ENCODE assay signal across 31 cellular contexts in the genomic region with DNA sequence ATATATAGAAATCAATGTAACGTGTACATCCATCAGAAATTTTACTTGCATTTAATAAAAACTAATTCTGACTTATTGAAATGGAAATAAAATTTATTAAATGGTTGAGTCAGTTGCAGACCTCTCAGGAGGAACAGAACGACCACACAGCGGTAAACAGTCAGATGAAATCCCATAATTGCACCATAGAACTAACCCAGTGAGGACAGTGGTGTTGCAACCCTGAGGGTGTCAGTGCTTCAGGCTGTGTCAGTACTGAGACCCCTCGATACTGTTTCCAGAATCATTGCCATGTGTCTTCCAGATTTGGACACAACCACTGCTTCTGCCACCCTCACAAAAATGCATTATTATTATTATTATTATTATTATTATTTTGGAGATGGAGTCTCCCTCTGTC. TPM values are rescaled to one million over a fixed set of nuclear protein-coding genes. Genes with fewer than 3 reads are reported as not detected.
"Had no signal": no experiment of that assay in that cellular context is flagged by ENCODE, and none has a peak within 500 bp of the region (broad histone marks: within the 10 kb centered on the region; RNA-seq: fewer than 3 reads in every experiment).

No MANE protein-coding gene starts in this region.

- H3K9me3 ChIP-seq: esophagus muscularis mucosa, heart left ventricle, pancreas, prostate gland, thoracic aorta, uterus had no signal

- DNase-seq: activated CD4-positive, alpha-beta T cell treated with anti-CD3 and anti-CD28 coated beads for 36 hours; activated CD4-positive, CD25-positive, alpha-beta regulatory T cell; activated effector memory CD4-positive, alpha-beta T cell treated with Interleukin-2 at 50 U/mL for 16 hours; activated naive CD4-positive, alpha-beta T cell treated with Interleukin-2 at 50 U/mL for 16 hours; activated T-cell treated with anti-CD3 and anti-CD28 coated beads for 4 hours; anterior cingulate cortex; foreskin keratinocyte; heart left ventricle; hypothalamus; immature natural killer cell; kidney; naive thymus-derived CD8-positive, alpha-beta T cell; nucleus accumbens; pancreas; retina; stimulated activated CD4-positive, alpha-beta T cell treated with anti-CD3 and anti-CD28 coated beads, Interleukin-12 subunit alpha, Interleukin-12 subunit beta, amount 100 ng/mL, for 4 hours; stimulated activated CD4-positive, alpha-beta T cell treated with anti-CD3 and anti-CD28 coated beads, Interleukin-4, amount 100 ng/mL, for 1 hour; uterus had no signal

- H3K27ac ChIP-seq: esophagus muscularis mucosa, foreskin keratinocyte, heart left ventricle, pancreas, prostate gland, skin epidermis, thoracic aorta, uterus had no signal

- H3K4me3 ChIP-seq: esophagus muscularis mucosa, heart left ventricle, pancreas, prostate gland, skin epidermis, thoracic aorta, uterus had no signal

- H3K4me1 Mint-ChIP-seq: activated CD4-positive, alpha-beta T cell treated with anti-CD3 and anti-CD28 coated beads for 36 hours; central memory CD8-positive, alpha-beta T cell; immature natural killer cell; stimulated activated effector memory CD8-positive, alpha-beta T cell treated with anti-CD3 and anti-CD28 coated beads, Interleukin-12 subunit alpha, Interleukin-12 subunit beta, amount 100 ng/mL, for 72 hours had no signal

- H3K36me3 ChIP-seq: esophagus muscularis mucosa, heart left ventricle, pancreas, prostate gland, thoracic aorta, uterus had no signal

- H3K36me3 Mint-ChIP-seq: activated naive CD8-positive, alpha-beta T cell; immature natural killer cell; memory B cell; naive thymus-derived CD8-positive, alpha-beta T cell; stimulated activated effector memory CD8-positive, alpha-beta T cell treated with anti-CD3 and anti-CD28 coated beads, Interleukin-12 subunit alpha, Interleukin-12 subunit beta, amount 100 ng/mL, for 72 hours had no signal

- H3K27me3 Mint-ChIP-seq: dendritic cell treated with granulocyte-macrophage colony-stimulating factor and Interleukin-4, amounts not matched to agents 40 ng/mL and 50 ng/mL, for 4 days had no signal

- H3K4me3 Mint-ChIP-seq: activated CD4-positive, alpha-beta T cell treated with anti-CD3 and anti-CD28 coated beads for 36 hours; activated naive CD8-positive, alpha-beta T cell; central memory CD8-positive, alpha-beta T cell; dendritic cell treated with granulocyte-macrophage colony-stimulating factor and Interleukin-4, amounts not matched to agents 40 ng/mL and 50 ng/mL, for 4 days; immature natural killer cell; memory B cell; naive thymus-derived CD8-positive, alpha-beta T cell; neural crest cell; stimulated activated effector memory CD8-positive, alpha-beta T cell treated with anti-CD3 and anti-CD28 coated beads, Interleukin-12 subunit alpha, Interleukin-12 subunit beta, amount 100 ng/mL, for 72 hours; stimulated activated naive CD8-positive, alpha-beta T cell treated with anti-CD3 and anti-CD28 coated beads, Interleukin-15, Interleukin-2, amounts not matched to agents 100 ng/mL and 50 ng/mL, for 24 hours had no signal

- H3K27me3 ChIP-seq: foreskin keratinocyte, pancreas, uterus had no signal

- H3K27ac Mint-ChIP-seq: activated CD4-positive, alpha-beta T cell treated with anti-CD3 and anti-CD28 coated beads for 36 hours; activated naive CD8-positive, alpha-beta T cell; dendritic cell treated with granulocyte-macrophage colony-stimulating factor and Interleukin-4, amounts not matched to agents 40 ng/mL and 50 ng/mL, for 4 days; immature natural killer cell; memory B cell; naive thymus-derived CD8-positive, alpha-beta T cell; stimulated activated effector memory CD8-positive, alpha-beta T cell treated with anti-CD3 and anti-CD28 coated beads, Interleukin-12 subunit alpha, Interleukin-12 subunit beta, amount 100 ng/mL, for 72 hours; stimulated activated naive CD8-positive, alpha-beta T cell treated with anti-CD3 and anti-CD28 coated beads, Interleukin-15, Interleukin-2, amounts not matched to agents 100 ng/mL and 50 ng/mL, for 24 hours had no signal

- H3K4me1 ChIP-seq: esophagus muscularis mucosa, foreskin keratinocyte, heart left ventricle, pancreas, prostate gland, uterus had no signal

- H3K9me3 Mint-ChIP-seq: central memory CD8-positive, alpha-beta T cell; dendritic cell treated with granulocyte-macrophage colony-stimulating factor and Interleukin-4, amounts not matched to agents 40 ng/mL and 50 ng/mL, for 4 days; immature natural killer cell; memory B cell; naive thymus-derived CD8-positive, alpha-beta T cell; stimulated activated effector memory CD8-positive, alpha-beta T cell treated with anti-CD3 and anti-CD28 coated beads, Interleukin-12 subunit alpha, Interleukin-12 subunit beta, amount 100 ng/mL, for 72 hours; stimulated activated naive CD8-positive, alpha-beta T cell treated with anti-CD3 and anti-CD28 coated beads, Interleukin-15, Interleukin-2, amounts not matched to agents 100 ng/mL and 50 ng/mL, for 24 hours had no signal

- ATAC-seq: activated CD4-positive, alpha-beta T cell treated with anti-CD3 and anti-CD28 coated beads for 36 hours; foreskin keratinocyte; heart left ventricle; naive thymus-derived CD8-positive, alpha-beta T cell; pancreas; sciatic nerve; stimulated activated effector memory CD8-positive, alpha-beta T cell treated with anti-CD3 and anti-CD28 coated beads, Interleukin-12 subunit alpha, Interleukin-12 subunit beta, amount 100 ng/mL, for 72 hours had no signal

RNA-seq across cellular contexts. Expression of a gene that starts 29.0 kb away (rescaled TPM):
- total RNA-seq: bronchial epithelial cell; foreskin keratinocyte; naive thymus-derived CD8-positive, alpha-beta T cell had no signal
